Comparison of ENCODE assay signal across 8 cellular contexts in the genomic region with DNA sequence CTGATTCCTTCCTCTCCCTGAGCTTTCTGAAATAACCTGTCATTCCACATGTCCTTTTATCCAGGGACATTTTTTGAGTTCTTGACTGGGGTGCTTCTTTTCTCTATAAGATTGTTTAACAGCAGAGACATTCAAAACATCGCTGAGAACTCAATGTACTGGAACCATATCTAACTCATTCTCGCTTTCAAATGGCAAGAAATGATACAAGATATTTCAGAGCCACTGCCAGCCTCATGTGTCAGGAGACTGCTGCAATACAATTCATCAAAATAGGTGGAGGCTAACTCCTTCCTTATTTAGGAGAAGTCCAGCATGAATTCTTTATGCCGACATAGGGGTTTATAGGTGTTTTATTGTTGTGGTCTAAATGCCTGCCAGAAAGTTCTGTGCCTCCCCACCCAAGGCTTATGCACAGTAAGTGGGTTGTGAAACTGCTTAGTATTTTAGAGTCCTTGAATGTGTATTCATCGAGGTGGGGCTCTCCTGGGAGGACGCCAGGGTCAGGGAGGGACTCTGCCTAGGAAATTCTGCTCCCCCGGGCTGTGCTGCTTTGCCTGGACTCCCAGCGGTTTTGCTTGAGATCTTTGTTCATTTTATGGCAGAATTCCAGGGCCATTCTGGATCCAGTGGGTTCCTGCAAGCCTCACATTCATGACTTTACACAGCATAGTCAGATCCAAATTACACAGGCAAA. TPM values are rescaled to one million over a fixed set of nuclear protein-coding genes. Genes with fewer than 3 reads are reported as not detected.
A peak's percentile ranks its signal among the peaks of the same experiment; 100 is the strongest.
DNase-seq lines count a peak whose midpoint lies in the region; ATAC-seq and TF ChIP-seq lines count a peak whose summit lies in the region.

No MANE protein-coding gene starts in this region.

- no peaks in the 10 kb centered on the region for H3K36me3 ChIP-seq in PC-3 (ENCODE audit: low read depth, low read length)

- POLR2A ChIA-PET in PC-3 (lab: Charles Lee; ENCODE audit: unreplicated experiment): no interaction called here

- H3K9me2 ChIP-seq in PC-3 (replicated peaks; ENCODE audit: low read length): no peaks in the 10 kb centered on the region

- H3K4me1 ChIP-seq in PC-3 (ENCODE audit: insufficient read depth, low read length): peaks cover 40% of the 10 kb centered on the region

- ATAC-seq in PC-3 (peak; percentile 80), omental fat pad (ENCODE audit: low FRiP score) (peak; percentile 75), HG03460 (IDR thresholded peaks at IDR 0.05; ENCODE audit: unreplicated experiment) (no peak), HG02973 (IDR thresholded peaks at IDR 0.05; ENCODE audit: unreplicated experiment) (no peak)

- no TSS peak for BruUV-seq in PC-3 (replicated peaks; lab: Mats Ljungman, UMichigan)

- peak overlapping the region; percentile 70 for H3K27ac ChIP-seq in PC-3 (ENCODE audit: low read length)

- H3K4me3 ChIP-seq in PC-3 (ENCODE audit: low read length): peak overlapping the region; percentile 51; the same call in 1 of the 2 replicates

- H3K4me2 ChIP-seq in PC-3 (ENCODE audit: low read length): peak overlapping the region; percentile 76

- intact Hi-C loops in PC-3 (cut with micrococcal nuclease): no loop called here

- H3K9me3 ChIP-seq in PC-3 (ENCODE audit: low read length): no peaks in the 10 kb centered on the region

- peaks cover 3% of the 10 kb centered on the region for H3F3A ChIP-seq in PC-3 (ENCODE audit: low read length, unreplicated experiment)

- peak overlapping the region; percentile 30; the same call in 1 of the 2 replicates for H3K9ac ChIP-seq in PC-3 (ENCODE audit: low read length)

- H3K79me2 ChIP-seq in PC-3 (ENCODE audit: low read length): no peaks in the 10 kb centered on the region

- no peaks in the 10 kb centered on the region for H4K20me1 ChIP-seq in PC-3 (ENCODE audit: low read length)

- DNase-seq in AG08396 (ENCODE audit: low spot score) (peak; percentile 23), PC-3 (peak; percentile 77), fibroblast of gingiva (ENCODE audit: low read depth) (peak; percentile 81), omental fat pad (ENCODE audit: low spot score) (peak; percentile 56), cerebellum (ENCODE audit: low spot score) (no peak)
- no peak for DNase-seq in activated naive CD4-positive, alpha-beta T cell (lab: John Stamatoyannopoulos, UW)

- H3K27me3 ChIP-seq in PC-3 (ENCODE audit: low read length): no peaks in the 10 kb centered on the region

- peak overlapping the region; percentile 85 for H2AFZ ChIP-seq in PC-3 (ENCODE audit: low read length)

- CTCF ChIA-PET in PC-3 (lab: Charles Lee): no interaction called here

- no peak for TF ChIP-seq CTCF in PC-3 (conservative IDR thresholded peaks at IDR 0.05; ENCODE audit: low read depth, low read length)
- no peak for TF ChIP-seq CTCF in omental fat pad (IDR thresholded peaks at IDR 0.05)

RNA-seq across cellular contexts. Expression of a gene that starts 53.9 kb away (rescaled TPM):
- total RNA-seq in PC-3 (2014; rRNA removed) (0.36 TPM in 1 of 2 replicates, not detected in the other), omental fat pad (1 to 10 TPM in 1 of 4 donors, under 1 TPM in 1, not detected in 2; 0.24 to 2.1 TPM), cerebellum (2.4 TPM)

Comparison
In these comparisons a context has a peak if more than half of its experiments do, and no peak if none do; other contexts are left out.
1. DNase-seq: peak in AG08396 (single experiment), PC-3 (single experiment), fibroblast of gingiva (single experiment) and omental fat pad (single experiment); none in cerebellum (single experiment) and activated naive CD4-positive, alpha-beta T cell (0 of 4).
2. ATAC-seq: peak in PC-3 (single experiment) and omental fat pad (single experiment); none in HG03460 (single experiment) and HG02973 (single experiment).